In the genomic region with DNA sequence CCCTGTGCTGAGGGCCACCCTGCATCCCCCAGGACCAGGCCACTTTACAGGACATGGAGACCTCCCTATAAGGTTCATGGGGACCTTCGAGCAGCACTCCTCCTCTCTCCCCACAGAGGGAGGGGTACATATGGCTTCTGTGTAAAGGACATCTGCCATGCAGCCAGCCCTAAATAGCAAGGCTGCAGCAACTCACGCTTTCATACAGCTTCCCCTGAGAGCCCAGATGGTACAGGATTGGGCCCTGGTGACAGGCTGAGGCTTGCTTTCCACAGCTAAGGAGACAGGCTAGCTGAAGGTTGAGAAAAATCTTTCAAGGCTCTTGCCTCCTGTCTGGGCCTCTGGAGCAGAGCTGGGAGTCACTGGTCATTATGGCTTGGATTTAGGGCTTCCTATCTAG, we compare ENCODE assay signal across 12 cellular contexts.
DNase-seq lines count a peak whose midpoint lies in the region; FAIRE-seq and TF ChIP-seq lines count a peak whose summit lies in the region.
"Had no signal": no experiment of that assay in that cellular context is flagged by ENCODE, and none has a peak within 500 bp of the region (broad histone marks: within the 10 kb centered on the region; RNA-seq: fewer than 3 reads in every experiment).

No MANE protein-coding gene starts in this region.

- H3K23ac ChIP-seq in trophoblast cell (ENCODE audit: low read length), result no peak overlapping the region

- H3K79me1 ChIP-seq in trophoblast cell (ENCODE audit: low read length), result peaks cover 49% of the 10 kb centered on the region

- H3K4me3 ChIP-seq in endothelial cell of umbilical vein (replicated peaks in 1 of 3; ENCODE audit: insufficient read depth in 1 of 3, low read depth in 1 of 3, low read length in 3 of 3) (no peak overlapping the region), trophoblast cell (ENCODE audit: low read depth, low read length) (no peak overlapping the region)
- H3K4me3 ChIP-seq: HAP-1 had no signal

- H3K9ac ChIP-seq in endothelial cell of umbilical vein (replicated peaks; ENCODE audit: extremely low read depth, insufficient read depth, low read length) (no peak overlapping the region), trophoblast cell (ENCODE audit: low read length) (no peak overlapping the region)

- TF ChIP-seq POLR2A in endothelial cell of umbilical vein (IDR thresholded peaks at IDR 0.05; ENCODE audit: low read depth, low read length), result no peak

- peaks cover 0 to 3% of the 10 kb centered on the region in 2 experiments for H3K27me3 ChIP-seq in endothelial cell of umbilical vein (ENCODE audit: control insufficient read depth in 2 of 2, insufficient read depth in 2 of 2, low read length in 2 of 2)
- no peaks in the 10 kb centered on the region for H3K27me3 ChIP-seq in trophoblast cell (ENCODE audit: insufficient read depth, low read length)

- no peaks in the 10 kb centered on the region for H3K36me3 ChIP-seq in endothelial cell of umbilical vein (ENCODE audit: control insufficient read depth in 2 of 2, extremely low read depth in 1 of 2, insufficient read depth in 2 of 2, low read length in 2 of 2)
- H3K36me3 ChIP-seq in trophoblast cell (ENCODE audit: control insufficient read depth in 1 of 2, insufficient read depth in 2 of 2, low read length in 2 of 2), result no peaks in the 10 kb centered on the region
- H3K36me3 ChIP-seq: HAP-1 had no signal

- H3K9me1 ChIP-seq in endothelial cell of umbilical vein (replicated peaks; ENCODE audit: control insufficient read depth, extremely low read depth, insufficient read depth, low read length), result no peaks in the 10 kb centered on the region

- H2BK12ac ChIP-seq in trophoblast cell (ENCODE audit: low read length), result peak overlapping the region; percentile 53

- TF ChIP-seq CTCF in endothelial cell of umbilical vein (IDR thresholded peaks at IDR 0.05; ENCODE audit: extremely low read depth in 1 of 2, insufficient read depth in 1 of 2, low read depth in 1 of 2, low read length in 2 of 2), result no peak
- no peak for TF ChIP-seq CTCF in GM10266 (IDR thresholded peaks at IDR 0.05; ENCODE audit: control insufficient read depth, insufficient read depth, low read depth, missing control alignments)

- no peak overlapping the region for H3K27ac ChIP-seq in endothelial cell of umbilical vein (ENCODE audit: insufficient read depth, low read depth, low read length)
- H3K27ac ChIP-seq in trophoblast cell (ENCODE audit: low read depth, low read length), result peak overlapping the region; percentile 85

- H3K4me1 ChIP-seq in endothelial cell of umbilical vein (ENCODE audit: control insufficient read depth, extremely low read depth, insufficient read depth, low read length) (no peaks in the 10 kb centered on the region), trophoblast cell (ENCODE audit: control insufficient read depth in 1 of 2, insufficient read depth in 2 of 2, low read length in 2 of 2) (peaks cover 43 to 53% of the 10 kb centered on the region in 2 experiments)
- H3K4me1 ChIP-seq: HAP-1 had no signal

- H4K8ac ChIP-seq in trophoblast cell (ENCODE audit: low read depth, low read length), result peak overlapping the region; percentile 49

- WGBS in trophoblast cell (ENCODE audit: extremely low coverage, insufficient coverage, insufficient read length), result no CpG with 5 or more reads among the region's 2 CpGs

- H4K20me1 ChIP-seq in endothelial cell of umbilical vein (replicated peaks; ENCODE audit: control insufficient read depth, extremely low read depth, insufficient read depth, low read length), result no peaks in the 10 kb centered on the region

- FAIRE-seq in endothelial cell of umbilical vein (lab: Jason Lieb, UNC), result peak; percentile 43

- no peak overlapping the region for H2AFZ ChIP-seq in endothelial cell of umbilical vein (ENCODE audit: low read depth, low read length)
- no peak overlapping the region for H2AFZ ChIP-seq in trophoblast cell (ENCODE audit: insufficient read depth, low read length, poor library complexity)

- H3K4ac ChIP-seq in trophoblast cell (ENCODE audit: low read depth, low read length), result peak overlapping the region; percentile 37

- H2BK120ac ChIP-seq in trophoblast cell (ENCODE audit: insufficient read depth, low read length, poor library complexity), result peak overlapping the region; percentile 87

- dilution Hi-C loops in endothelial cell of umbilical vein (cut with MboI; ENCODE audit: extremely low pct_ligation_motif_present, low sequenced_read_pairs), result no loop called here

- peak overlapping the region; percentile 25 for H3K14ac ChIP-seq in trophoblast cell (ENCODE audit: low read length)

- H2BK5ac ChIP-seq in trophoblast cell (ENCODE audit: low read depth, low read length, poor library complexity), result peak overlapping the region; percentile 89

- DNase-seq in NCI-H1694 (lab: John Stamatoyannopoulos, UW), result peak; percentile 85
- DNase-seq in NCI-H82 (lab: John Stamatoyannopoulos, UW), result peak; percentile 86
- DNase-seq in endothelial cell of umbilical vein (ENCODE audit: low read depth, low spot score), result no peak
- no peak for DNase-seq in trophoblast cell
- no peak for DNase-seq in Kasumi-1 (lab: John Stamatoyannopoulos, UW)
- DNase-seq in NCI-H2081 (lab: John Stamatoyannopoulos, UW), result no peak
- DNase-seq in HK-2 (ENCODE audit: unreplicated experiment), result no peak
- no peak for DNase-seq in GM10266 (ENCODE audit: extremely low spot score)
- DNase-seq: CD8-positive, alpha-beta T cell; NCI-H146; NCI-H510A treated with DMSO at 0.1 percent for 48 hours had no signal

- peak overlapping the region; percentile 75 for H4K91ac ChIP-seq in trophoblast cell (ENCODE audit: low read depth, low read length)

- BruUV-seq in endothelial cell of umbilical vein (replicated peaks; lab: Mats Ljungman, UMichigan), result no TSS peak

- intact Hi-C loops in endothelial cell of umbilical vein (cut with micrococcal nuclease), result no loop called here

- peak overlapping the region; percentile 77 for H3K18ac ChIP-seq in trophoblast cell (ENCODE audit: low read length)

- peak overlapping the region; percentile 42 for H2AK5ac ChIP-seq in trophoblast cell (ENCODE audit: low read length)

- POLR2A ChIA-PET in endothelial cell of umbilical vein (lab: Charles Lee), result no interaction called here

- H3K9me3 ChIP-seq in endothelial cell of umbilical vein (replicated peaks; ENCODE audit: control insufficient read depth, insufficient read depth, low read length) (no peaks in the 10 kb centered on the region), trophoblast cell (ENCODE audit: insufficient read depth, low read depth, low read length) (no peaks in the 10 kb centered on the region)
- H3K9me3 ChIP-seq: HAP-1 had no signal

- H3K4me2 ChIP-seq in endothelial cell of umbilical vein (ENCODE audit: insufficient read depth, low read length) (no peak overlapping the region), trophoblast cell (ENCODE audit: low read length) (peak overlapping the region; percentile 3)

- CTCF ChIA-PET in endothelial cell of umbilical vein (lab: Charles Lee), result no interaction called here

- no peaks in the 10 kb centered on the region for H3K79me2 ChIP-seq in endothelial cell of umbilical vein (ENCODE audit: control insufficient read depth, insufficient read depth, low read length)
- H3K79me2 ChIP-seq in trophoblast cell (ENCODE audit: control insufficient read depth, insufficient read depth, low read length, poor library complexity), result peaks cover 2% of the 10 kb centered on the region

- no peak overlapping the region for H4K12ac ChIP-seq in trophoblast cell (ENCODE audit: low read depth, low read length)

TF ChIP-seq in endothelial cell of umbilical vein, 7 proteins besides CTCF, POLR2A, EP300 and RAD21:
- TF ChIP-seq, protein P1, sequence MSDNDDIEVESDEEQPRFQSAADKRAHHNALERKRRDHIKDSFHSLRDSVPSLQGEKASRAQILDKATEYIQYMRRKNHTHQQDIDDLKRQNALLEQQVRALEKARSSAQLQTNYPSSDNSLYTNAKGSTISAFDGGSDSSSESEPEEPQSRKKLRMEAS (IDR thresholded peaks at IDR 0.05; ENCODE audit: insufficient read depth, insufficient read length), result no peak
- TF ChIP-seq POLR2AphosphoS5 (IDR thresholded peaks at IDR 0.05; ENCODE audit: insufficient read depth, low read depth, low read length) (no peak), GATA2 (IDR thresholded peaks at IDR 0.05; ENCODE audit: insufficient read depth, insufficient read length, low read depth, low read length) (no peak), JUN (IDR thresholded peaks at IDR 0.05; ENCODE audit: borderline replicate concordance, insufficient read depth, insufficient read length, low read depth) (no peak), MYC (IDR thresholded peaks at IDR 0.05; ENCODE audit: low read depth, low read length) (no peak)

Comparison
In these comparisons a context has a peak if more than half of its experiments do, and no peak if none do; other contexts are left out.
1. DNase-seq: peak in NCI-H1694 (single experiment) and NCI-H82 (single experiment); none in endothelial cell of umbilical vein (single experiment), trophoblast cell (0 of 2), Kasumi-1 (0 of 2), NCI-H2081 (0 of 2), HK-2 (single experiment) and GM10266 (single experiment).